ENCODE assay signal across 30 cellular contexts in the genomic region with DNA sequence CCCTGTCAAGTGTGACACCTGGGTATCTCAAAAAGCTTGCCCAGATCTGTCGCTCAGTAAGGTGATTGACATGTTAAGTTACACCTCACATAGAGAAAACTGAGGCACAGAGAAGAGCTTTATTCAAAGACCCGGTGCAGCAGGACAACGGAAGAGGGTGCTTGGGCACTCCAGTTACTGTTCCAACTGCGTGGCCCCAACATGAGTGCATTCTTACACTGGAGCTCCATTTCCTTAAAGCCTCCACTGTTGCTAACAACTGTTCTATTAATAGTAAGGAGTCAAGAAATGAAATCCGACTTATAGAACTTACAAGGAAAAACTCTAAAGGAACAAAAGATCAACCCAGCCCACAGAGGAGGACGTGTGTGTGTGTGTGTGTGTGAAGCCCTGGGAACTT.
"Had no signal": no experiment of that assay in that cellular context is flagged by ENCODE, and none has a peak within 500 bp of the region (broad histone marks: within the 10 kb centered on the region; RNA-seq: fewer than 3 reads in every experiment).

No MANE protein-coding gene starts in this region.

- H3K4me3 ChIP-seq: esophagus squamous epithelium, heart right ventricle, lung, pancreas, sigmoid colon, thoracic aorta, tibial nerve, upper lobe of left lung, uterus had no signal

- H3K27ac Mint-ChIP-seq: effector memory CD8-positive, alpha-beta T cell; immature natural killer cell; naive thymus-derived CD8-positive, alpha-beta T cell; progenitor cell of endocrine pancreas; stimulated activated effector memory CD8-positive, alpha-beta T cell treated with anti-CD3 and anti-CD28 coated beads, Interleukin-12 subunit alpha, Interleukin-12 subunit beta, amount 100 ng/mL, for 72 hours had no signal

- ATAC-seq: effector memory CD8-positive, alpha-beta T cell; heart right ventricle; left colon; left ventricle myocardium superior; naive thymus-derived CD8-positive, alpha-beta T cell; pancreas; right cardiac atrium; stimulated activated naive CD8-positive, alpha-beta T cell treated with anti-CD3 and anti-CD28 coated beads, Interleukin-15, Interleukin-2, amounts not matched to agents 100 U/mL and 50 U/mL, for 24 hours had no signal

- H3K4me1 ChIP-seq: esophagus squamous epithelium, pancreas had no signal

- H3K36me3 ChIP-seq: esophagus squamous epithelium, heart right ventricle, pancreas, thoracic aorta, uterus had no signal

- H3K27me3 ChIP-seq: heart right ventricle, pancreas, sigmoid colon, tibial nerve, upper lobe of left lung, uterus had no signal

- H3K9me3 ChIP-seq: esophagus squamous epithelium, heart right ventricle, pancreas, sigmoid colon, thoracic aorta, tibial nerve, upper lobe of left lung, uterus had no signal

- H3K27me3 Mint-ChIP-seq: progenitor cell of endocrine pancreas had no signal

- DNase-seq: cortex of kidney; effector memory CD8-positive, alpha-beta T cell; erythroblast; esophagus squamous epithelium; foreskin melanocyte; glutamatergic neuron; heart right ventricle; hippocampal formation; immature natural killer cell; islet precursor cell; left colon; left ventricle myocardium superior; midbrain; naive thymus-derived CD8-positive, alpha-beta T cell; occipital lobe; pancreas; right cardiac atrium; sigmoid colon; stimulated activated CD4-positive, alpha-beta T cell treated with anti-CD3 and anti-CD28 coated beads, Interleukin-2, amount 100 ng/mL, for 24 hours; stimulated activated CD4-positive, alpha-beta T cell treated with anti-CD3 and anti-CD28 coated beads, Interleukin-4, amount 100 ng/mL, for 24 hours; stimulated activated naive CD8-positive, alpha-beta T cell treated with anti-CD3 and anti-CD28 coated beads, Interleukin-15, Interleukin-2, amounts not matched to agents 100 U/mL and 50 U/mL, for 24 hours; substantia nigra; uterus had no signal

- H3K9me3 Mint-ChIP-seq: central memory CD8-positive, alpha-beta T cell; effector memory CD8-positive, alpha-beta T cell; immature natural killer cell; naive thymus-derived CD8-positive, alpha-beta T cell; stimulated activated effector memory CD8-positive, alpha-beta T cell treated with anti-CD3 and anti-CD28 coated beads, Interleukin-12 subunit alpha, Interleukin-12 subunit beta, amount 100 ng/mL, for 72 hours had no signal

- H3K4me1 Mint-ChIP-seq: central memory CD8-positive, alpha-beta T cell; immature natural killer cell; naive thymus-derived CD8-positive, alpha-beta T cell; stimulated activated effector memory CD8-positive, alpha-beta T cell treated with anti-CD3 and anti-CD28 coated beads, Interleukin-12 subunit alpha, Interleukin-12 subunit beta, amount 100 ng/mL, for 72 hours had no signal

- H3K4me3 Mint-ChIP-seq: central memory CD8-positive, alpha-beta T cell; effector memory CD8-positive, alpha-beta T cell; immature natural killer cell; naive thymus-derived CD8-positive, alpha-beta T cell; stimulated activated effector memory CD8-positive, alpha-beta T cell treated with anti-CD3 and anti-CD28 coated beads, Interleukin-12 subunit alpha, Interleukin-12 subunit beta, amount 100 ng/mL, for 72 hours had no signal

- H3K27ac ChIP-seq: esophagus squamous epithelium, heart right ventricle, pancreas, sigmoid colon, thoracic aorta, tibial nerve, upper lobe of left lung, uterus had no signal

- H3K36me3 Mint-ChIP-seq: immature natural killer cell; stimulated activated effector memory CD8-positive, alpha-beta T cell treated with anti-CD3 and anti-CD28 coated beads, Interleukin-12 subunit alpha, Interleukin-12 subunit beta, amount 100 ng/mL, for 72 hours had no signal
